23 cellular contexts compared by ENCODE assay signal in genomic region chrY:20686674-20687073, GRCh38.
"Had no signal": no experiment of that assay in that cellular context is flagged by ENCODE, and none has a peak within 500 bp of the region (broad histone marks: within the 10 kb centered on the region; RNA-seq: fewer than 3 reads in every experiment).

No MANE protein-coding gene starts in this region.

- H3K36me3 ChIP-seq: esophagus muscularis mucosa, gastrocnemius medialis, heart right ventricle, right atrium auricular region, sigmoid colon, tibial nerve, upper lobe of right lung had no signal

- H3K9me3 Mint-ChIP-seq: dendritic cell treated with granulocyte-macrophage colony-stimulating factor and Interleukin-4, amounts not matched to agents 40 ng/mL and 50 ng/mL, for 4 days; effector memory CD8-positive, alpha-beta T cell; naive thymus-derived CD8-positive, alpha-beta T cell had no signal

- H3K27me3 Mint-ChIP-seq: dendritic cell treated with granulocyte-macrophage colony-stimulating factor and Interleukin-4, amounts not matched to agents 40 ng/mL and 50 ng/mL, for 4 days; effector memory CD8-positive, alpha-beta T cell; naive thymus-derived CD8-positive, alpha-beta T cell had no signal

- FAIRE-seq: colon had no signal

- H3K4me3 ChIP-seq: esophagus muscularis mucosa, gastrocnemius medialis, heart right ventricle, mucosa of descending colon, right atrium auricular region, sigmoid colon, skin epidermis, testis, tibial nerve, upper lobe of right lung had no signal

- DNase-seq: effector memory CD8-positive, alpha-beta T cell; gastrocnemius medialis; heart right ventricle; hypothalamus; islet precursor cell; mammary epithelial cell; mucosa of descending colon; naive thymus-derived CD8-positive, alpha-beta T cell; posterior cingulate gyrus; sigmoid colon; stimulated activated CD4-positive, alpha-beta T cell treated with anti-CD3 and anti-CD28 coated beads, Interleukin-2, amount 100 ng/mL, for 24 hours; stimulated activated CD4-positive, alpha-beta T cell treated with anti-CD3 and anti-CD28 coated beads, Interleukin-4, amount 100 ng/mL, for 4 hours; stimulated activated naive CD4-positive, alpha-beta T cell treated with Interleukin-2 at 50 U/mL for 16 hours; testis; upper lobe of right lung had no signal

- H3K9me3 ChIP-seq: esophagus muscularis mucosa, gastrocnemius medialis, heart right ventricle, mucosa of descending colon, right atrium auricular region, sigmoid colon, testis, tibial nerve, upper lobe of right lung had no signal

- H3K27ac ChIP-seq: epithelial cell of prostate, esophagus muscularis mucosa, gastrocnemius medialis, heart right ventricle, right atrium auricular region, sigmoid colon, skin epidermis, testis, tibial nerve, upper lobe of right lung had no signal

- H3K4me3 Mint-ChIP-seq: dendritic cell treated with granulocyte-macrophage colony-stimulating factor and Interleukin-4, amounts not matched to agents 40 ng/mL and 50 ng/mL, for 4 days; effector memory CD8-positive, alpha-beta T cell; naive thymus-derived CD8-positive, alpha-beta T cell had no signal

- ATAC-seq: effector memory CD8-positive, alpha-beta T cell; gastrocnemius medialis; heart right ventricle; left lobe of liver; mucosa of descending colon; naive thymus-derived CD8-positive, alpha-beta T cell; upper lobe of right lung had no signal

- H3K27me3 ChIP-seq: esophagus muscularis mucosa, gastrocnemius medialis, heart right ventricle, right atrium auricular region, sigmoid colon, testis, tibial nerve, upper lobe of right lung had no signal

- H3K27ac Mint-ChIP-seq: dendritic cell treated with granulocyte-macrophage colony-stimulating factor and Interleukin-4, amounts not matched to agents 40 ng/mL and 50 ng/mL, for 4 days; effector memory CD8-positive, alpha-beta T cell had no signal

- H3K4me1 ChIP-seq: esophagus muscularis mucosa, gastrocnemius medialis, heart right ventricle, right atrium auricular region, sigmoid colon, testis, tibial nerve, upper lobe of right lung had no signal

- H3K36me3 Mint-ChIP-seq: naive thymus-derived CD8-positive, alpha-beta T cell had no signal
